Comparison of ENCODE assay signal across 13 cellular contexts in the genomic region with DNA sequence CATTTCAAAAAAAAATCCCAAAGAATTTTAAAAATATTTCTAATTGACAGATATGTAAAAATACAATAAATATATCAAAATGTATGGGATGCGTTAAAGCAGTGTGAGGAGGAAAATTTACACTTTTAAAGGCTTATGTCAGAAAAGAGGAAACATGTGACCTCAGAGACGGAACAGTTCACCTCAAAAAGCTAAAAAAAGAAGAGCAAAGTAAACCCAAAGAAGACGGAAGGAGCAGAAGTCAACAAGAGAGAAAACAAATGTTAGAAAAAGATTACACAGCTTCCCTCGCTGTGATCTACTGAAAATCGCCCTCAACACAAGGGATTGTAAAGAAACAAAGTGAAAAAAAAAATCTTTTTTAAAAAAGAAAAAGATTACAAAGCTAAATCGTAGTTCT.
DNase-seq lines count a peak whose midpoint lies in the region; ATAC-seq and TF ChIP-seq lines count a peak whose summit lies in the region.
"Had no signal": no experiment of that assay in that cellular context is flagged by ENCODE, and none has a peak within 500 bp of the region (broad histone marks: within the 10 kb centered on the region; RNA-seq: fewer than 3 reads in every experiment).

No MANE protein-coding gene starts in this region.

- H3K27me3 ChIP-seq in CD8-positive, alpha-beta memory T cell (ENCODE audit: insufficient read depth, low read length, poor library complexity, severe bottlenecking) = no peaks in the 10 kb centered on the region

- peak overlapping the region in 6 of 8 donors; percentile 0 to 94 (median 45) for H3K27ac Mint-ChIP-seq in CD8-positive, alpha-beta memory T cell
- peak overlapping the region; percentile 65 for H3K27ac Mint-ChIP-seq in T-helper 1 cell treated with Interleukin-12 subunit alpha and Interleukin-12 subunit beta and Interleukin-4 antibody, amounts not matched to agents 30 μg/mL and 1 μg/mL, for 36 hours
- peak overlapping the region in 5 of 6 donors; percentile 1 to 63 (median 8) for H3K27ac Mint-ChIP-seq in naive B cell
- H3K27ac Mint-ChIP-seq in glutamatergic neuron (ENCODE audit: unreplicated experiment) = no peak overlapping the region
- H3K27ac Mint-ChIP-seq: nephron had no signal

- peak overlapping the region; percentile 3 to 59 (median 33) for H3K4me3 Mint-ChIP-seq in CD8-positive, alpha-beta memory T cell
- peak overlapping the region; percentile 35 for H3K4me3 Mint-ChIP-seq in T-helper 1 cell treated with Interleukin-12 subunit alpha and Interleukin-12 subunit beta and Interleukin-4 antibody, amounts not matched to agents 30 μg/mL and 1 μg/mL, for 36 hours
- H3K4me3 Mint-ChIP-seq in naive B cell = peak overlapping the region in 7 of 8 donors; percentile 7 to 75 (median 47)
- no peak overlapping the region for H3K4me3 Mint-ChIP-seq in glutamatergic neuron (ENCODE audit: unreplicated experiment)
- H3K4me3 Mint-ChIP-seq: nephron had no signal

- no peak overlapping the region for H3K27ac ChIP-seq in CD8-positive, alpha-beta memory T cell (ENCODE audit: low read depth, low read length)
- H3K27ac ChIP-seq: coronary artery had no signal

- no peak for TF ChIP-seq CTCF in glutamatergic neuron (IDR thresholded peaks at IDR 0.05; ENCODE audit: partially characterized antibody, unreplicated experiment)

- H3K4me3 ChIP-seq in CD8-positive, alpha-beta memory T cell (ENCODE audit: low read length) = no peak overlapping the region
- H3K4me3 ChIP-seq: coronary artery had no signal

- POLR2A ChIA-PET in CD8-positive, alpha-beta memory T cell (lab: Charles Lee) = interaction anchor here (0.9 to 1.8 kb wide), 3 partner anchors 10 to 24 kb away, joined by 3 to 8 read pairs (median 5); no protein-coding TSS in a partner anchor

- peaks cover 35 to 57% (median 38%) of the 10 kb centered on the region in 3 donors for H3K4me1 Mint-ChIP-seq in CD8-positive, alpha-beta memory T cell
- peaks cover 44% of the 10 kb centered on the region for H3K4me1 Mint-ChIP-seq in T-helper 1 cell treated with Interleukin-12 subunit alpha and Interleukin-12 subunit beta and Interleukin-4 antibody, amounts not matched to agents 30 μg/mL and 1 μg/mL, for 36 hours (ENCODE audit: low read depth)
- H3K4me1 Mint-ChIP-seq in naive B cell = peaks cover 18 to 41% (median 37%) of the 10 kb centered on the region in 3 donors
- no peaks in the 10 kb centered on the region for H3K4me1 Mint-ChIP-seq in glutamatergic neuron (ENCODE audit: low read depth, unreplicated experiment)
- H3K4me1 Mint-ChIP-seq: nephron had no signal

- peaks cover 0 to 28% (median 7%) of the 10 kb centered on the region in 3 donors for H3K36me3 Mint-ChIP-seq in CD8-positive, alpha-beta memory T cell
- H3K36me3 Mint-ChIP-seq in T-helper 1 cell treated with Interleukin-12 subunit alpha and Interleukin-12 subunit beta and Interleukin-4 antibody, amounts not matched to agents 30 μg/mL and 1 μg/mL, for 36 hours (ENCODE audit: low read depth) = peaks cover 42% of the 10 kb centered on the region
- H3K36me3 Mint-ChIP-seq in naive B cell = peaks cover 10 to 16% of the 10 kb centered on the region in 2 donors
- H3K36me3 Mint-ChIP-seq in glutamatergic neuron (ENCODE audit: unreplicated experiment) = peaks cover 16% of the 10 kb centered on the region

- peak in 2 of 5 donors; percentile 29 to 34 for DNase-seq in CD8-positive, alpha-beta memory T cell
- DNase-seq in naive B cell (no peak), glutamatergic neuron (no peak), amniotic stem cell (lab: John Stamatoyannopoulos, UW) (no peak)
- DNase-seq: Caco-2, NCI-H1694, T1000 had no signal

- no peaks in the 10 kb centered on the region for H3K27me3 Mint-ChIP-seq in CD8-positive, alpha-beta memory T cell
- H3K27me3 Mint-ChIP-seq in T-helper 1 cell treated with Interleukin-12 subunit alpha and Interleukin-12 subunit beta and Interleukin-4 antibody, amounts not matched to agents 30 μg/mL and 1 μg/mL, for 36 hours (ENCODE audit: low read depth) = no peaks in the 10 kb centered on the region
- H3K27me3 Mint-ChIP-seq in naive B cell (no peaks in the 10 kb centered on the region), glutamatergic neuron (ENCODE audit: unreplicated experiment) (peaks cover 3% of the 10 kb centered on the region)

- peaks cover 5% of the 10 kb centered on the region for H3K9me3 ChIP-seq in CD8-positive, alpha-beta memory T cell (ENCODE audit: low read length)
- H3K9me3 ChIP-seq: Caco-2 had no signal

- peaks cover 22 to 25% (median 23%) of the 10 kb centered on the region in 5 donors for H3K9me3 Mint-ChIP-seq in CD8-positive, alpha-beta memory T cell
- H3K9me3 Mint-ChIP-seq in T-helper 1 cell treated with Interleukin-12 subunit alpha and Interleukin-12 subunit beta and Interleukin-4 antibody, amounts not matched to agents 30 μg/mL and 1 μg/mL, for 36 hours = peaks cover 38% of the 10 kb centered on the region
- H3K9me3 Mint-ChIP-seq in naive B cell (peaks cover 0 to 25% (median 21%) of the 10 kb centered on the region in 7 donors), glutamatergic neuron (ENCODE audit: unreplicated experiment) (peaks cover 2% of the 10 kb centered on the region)

- H3K36me3 ChIP-seq in CD8-positive, alpha-beta memory T cell (ENCODE audit: insufficient read depth, low read length) = no peaks in the 10 kb centered on the region

- ATAC-seq in HG02840 (IDR thresholded peaks at IDR 0.05; ENCODE audit: low FRiP score, unreplicated experiment) (peak; percentile 47), naive B cell (ENCODE audit: low read depth in 2 of 2) (peak; percentile 83 to 85), GM18858 (IDR thresholded peaks at IDR 0.05; ENCODE audit: unreplicated experiment) (no peak), GM21367 (IDR thresholded peaks at IDR 0.05; ENCODE audit: unreplicated experiment) (no peak)

- CTCF ChIA-PET in CD8-positive, alpha-beta memory T cell (lab: Charles Lee) = interaction anchor here (1.2 to 1.7 kb wide), 3 partner anchors 10 to 23 kb away, joined by 3 to 5 read pairs (median 4); no protein-coding TSS in a partner anchor

- peaks cover 29% of the 10 kb centered on the region for H3K4me1 ChIP-seq in CD8-positive, alpha-beta memory T cell (ENCODE audit: insufficient read depth, low read length)
- H3K4me1 ChIP-seq: Caco-2 had no signal

Comparison
In these comparisons a context has a peak if more than half of its experiments do, and no peak if none do; other contexts are left out.
1. ATAC-seq: peak in HG02840 (single experiment) and naive B cell (2 of 2); none in GM18858 (single experiment) and GM21367 (single experiment).